12 cellular contexts compared by ENCODE assay signal in the genomic region with DNA sequence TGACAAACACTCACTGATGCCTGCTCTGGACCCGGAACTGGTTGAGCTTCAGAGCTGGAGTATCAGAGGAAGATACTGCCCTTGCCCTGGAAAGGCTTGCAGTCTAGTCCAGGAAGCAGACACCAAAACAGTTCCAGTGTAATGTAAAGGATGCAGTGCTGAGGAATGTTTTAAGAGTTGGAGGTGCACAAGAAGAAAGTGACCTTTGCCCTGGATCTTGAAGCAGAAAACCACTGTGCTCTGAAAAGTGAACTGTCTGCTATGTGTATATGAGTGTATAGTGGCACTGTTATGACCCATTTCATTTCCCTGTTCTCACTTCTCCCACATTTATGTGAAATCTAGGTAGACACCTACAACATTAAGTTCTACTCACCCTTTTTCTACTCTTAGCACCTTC. TPM values are rescaled to one million over a fixed set of nuclear protein-coding genes. Genes with fewer than 3 reads are reported as not detected.
A peak's percentile ranks its signal among the peaks of the same experiment; 100 is the strongest.
DNase-seq lines count a peak whose midpoint lies in the region; ATAC-seq and TF ChIP-seq lines count a peak whose summit lies in the region.
"Had no signal": no experiment of that assay in that cellular context is flagged by ENCODE, and none has a peak within 500 bp of the region (broad histone marks: within the 10 kb centered on the region; RNA-seq: fewer than 3 reads in every experiment).

No MANE protein-coding gene starts in this region.

- H3K9me3 ChIP-seq in T-helper 17 cell (ENCODE audit: control insufficient read depth, low read length, poor library complexity, severe bottlenecking) (no peaks in the 10 kb centered on the region), thyroid gland (no peaks in the 10 kb centered on the region)
- H3K9me3 ChIP-seq: adrenal gland, gastroesophageal sphincter, SJCRH30 had no signal

- no peak overlapping the region for H3K27ac Mint-ChIP-seq in activated naive CD4-positive, alpha-beta T cell treated with anti-CD3 and anti-CD28 coated beads, Interleukin-2, amount 10 ng/mL, durations not matched to agents 7 days and 5 days
- H3K27ac Mint-ChIP-seq in T-helper 17 cell (peak overlapping the region; percentile 69), immature natural killer cell (peak overlapping the region in 5 of 6 donors; percentile 15 to 89 (median 28))
- peak overlapping the region; percentile 41 for H3K27ac Mint-ChIP-seq in stimulated activated memory B cell treated with anti-CD40 and anti-IgM and Interleukin-4, amounts not matched to agents 10 μg/mL and 1 μg/mL and 100 μg/mL, for 72 hours

- no peak overlapping the region for H3K4me3 ChIP-seq in thyroid gland (replicated peaks in 1 of 3)
- H3K4me3 ChIP-seq: adrenal gland, gastroesophageal sphincter, SJCRH30 had no signal

- no peaks in the 10 kb centered on the region for H3K36me3 ChIP-seq in thyroid gland

- no peak overlapping the region for H3K27ac ChIP-seq in thyroid gland
- H3K27ac ChIP-seq: SJCRH30 had no signal

- peaks cover 44% of the 10 kb centered on the region for H3K4me1 Mint-ChIP-seq in activated naive CD4-positive, alpha-beta T cell treated with anti-CD3 and anti-CD28 coated beads, Interleukin-2, amount 10 ng/mL, durations not matched to agents 7 days and 5 days
- peaks cover 39% of the 10 kb centered on the region for H3K4me1 Mint-ChIP-seq in T-helper 17 cell
- H3K4me1 Mint-ChIP-seq in immature natural killer cell = peaks cover 35 to 55% of the 10 kb centered on the region in 2 donors
- H3K4me1 Mint-ChIP-seq in stimulated activated memory B cell treated with anti-CD40 and anti-IgM and Interleukin-4, amounts not matched to agents 10 μg/mL and 1 μg/mL and 100 μg/mL, for 72 hours = peaks cover 42% of the 10 kb centered on the region

- intact Hi-C loops in thyroid gland (cut with DNase I) = no loop called here

- no peak for DNase-seq in activated naive CD4-positive, alpha-beta T cell treated with anti-CD3 and anti-CD28 coated beads, Interleukin-2, amount 10 ng/mL, durations not matched to agents 7 days and 5 days
- no peak for DNase-seq in activated naive CD4-positive, alpha-beta T cell treated with anti-CD3 and anti-CD28 coated beads, Interleukin-2, amount 50 U/mL, for 16 hours
- no peak for DNase-seq in T-helper 17 cell
- DNase-seq in immature natural killer cell = no peak
- no peak for DNase-seq in thyroid gland
- no peak for DNase-seq in effector CD8-positive, alpha-beta T cell (lab: John Stamatoyannopoulos, UW)
- DNase-seq: adrenal gland, MV-4-11, SJCRH30 had no signal

- no peak for TF ChIP-seq POLR2A in thyroid gland (IDR thresholded peaks at IDR 0.05)

- peak overlapping the region; percentile 29 for H3K4me3 Mint-ChIP-seq in activated naive CD4-positive, alpha-beta T cell treated with anti-CD3 and anti-CD28 coated beads, Interleukin-2, amount 10 ng/mL, durations not matched to agents 7 days and 5 days
- H3K4me3 Mint-ChIP-seq in T-helper 17 cell = no peak overlapping the region
- H3K4me3 Mint-ChIP-seq in immature natural killer cell = peak overlapping the region in 4 of 5 donors; percentile 44 to 59 (median 50)
- no peak overlapping the region for H3K4me3 Mint-ChIP-seq in stimulated activated memory B cell treated with anti-CD40 and anti-IgM and Interleukin-4, amounts not matched to agents 10 μg/mL and 1 μg/mL and 100 μg/mL, for 72 hours

- ATAC-seq in T-helper 17 cell (no peak), HG03025 (IDR thresholded peaks at IDR 0.05; ENCODE audit: low FRiP score, unreplicated experiment) (no peak)
- ATAC-seq in stimulated activated memory B cell treated with anti-CD40 and anti-IgM and Interleukin-4, amounts not matched to agents 10 μg/mL and 1 μg/mL and 100 μg/mL, for 72 hours = no peak
- ATAC-seq: gastroesophageal sphincter had no signal

- peaks cover 24% of the 10 kb centered on the region for H3K36me3 Mint-ChIP-seq in activated naive CD4-positive, alpha-beta T cell treated with anti-CD3 and anti-CD28 coated beads, Interleukin-2, amount 10 ng/mL, durations not matched to agents 7 days and 5 days
- H3K36me3 Mint-ChIP-seq in T-helper 17 cell (ENCODE audit: low read depth) = peaks cover 2% of the 10 kb centered on the region
- H3K36me3 Mint-ChIP-seq in immature natural killer cell = peaks cover 8 to 10% (median 8%) of the 10 kb centered on the region in 3 donors
- peaks cover 20% of the 10 kb centered on the region for H3K36me3 Mint-ChIP-seq in stimulated activated memory B cell treated with anti-CD40 and anti-IgM and Interleukin-4, amounts not matched to agents 10 μg/mL and 1 μg/mL and 100 μg/mL, for 72 hours

- H3K4me1 ChIP-seq in thyroid gland = peaks cover 15 to 17% of the 10 kb centered on the region in 2 donors
- H3K4me1 ChIP-seq: SJCRH30 had no signal

- no peaks in the 10 kb centered on the region for H3K27me3 Mint-ChIP-seq in activated naive CD4-positive, alpha-beta T cell treated with anti-CD3 and anti-CD28 coated beads, Interleukin-2, amount 10 ng/mL, durations not matched to agents 7 days and 5 days
- H3K27me3 Mint-ChIP-seq in T-helper 17 cell (no peaks in the 10 kb centered on the region), immature natural killer cell (ENCODE audit: low read depth in 3 of 3) (peaks cover 3 to 8% (median 7%) of the 10 kb centered on the region in 3 donors)
- H3K27me3 Mint-ChIP-seq in stimulated activated memory B cell treated with anti-CD40 and anti-IgM and Interleukin-4, amounts not matched to agents 10 μg/mL and 1 μg/mL and 100 μg/mL, for 72 hours = no peaks in the 10 kb centered on the region

- no peaks in the 10 kb centered on the region for H3K27me3 ChIP-seq in thyroid gland
- H3K27me3 ChIP-seq: adrenal gland, gastroesophageal sphincter, SJCRH30 had no signal

- WGBS in thyroid gland, 2 donors = 96 to 100% methylated on average over 1 of the region's 1 CpG

- no peak for TF ChIP-seq CTCF in thyroid gland (IDR thresholded peaks at IDR 0.05)

- H3K9me3 Mint-ChIP-seq in activated naive CD4-positive, alpha-beta T cell treated with anti-CD3 and anti-CD28 coated beads, Interleukin-2, amount 10 ng/mL, durations not matched to agents 7 days and 5 days = no peaks in the 10 kb centered on the region
- H3K9me3 Mint-ChIP-seq in immature natural killer cell = no peaks in the 10 kb centered on the region
- H3K9me3 Mint-ChIP-seq in stimulated activated memory B cell treated with anti-CD40 and anti-IgM and Interleukin-4, amounts not matched to agents 10 μg/mL and 1 μg/mL and 100 μg/mL, for 72 hours = no peaks in the 10 kb centered on the region

- CTCF ChIA-PET in activated naive CD4-positive, alpha-beta T cell treated with anti-CD3 and anti-CD28 coated beads, Interleukin-2, amount 10 ng/mL, durations not matched to agents 7 days and 5 days (lab: Charles Lee) = no interaction called here

RNA-seq across cellular contexts. Expression of a gene that starts 2.1 kb away (rescaled TPM):
- 10 to 100 TPM; 14.9 to 18.4 TPM for total RNA-seq in T-helper 17 cell
- polyA plus RNA-seq in immature natural killer cell = 10 to 100 TPM in 2 of 3 donors, 1 to 10 TPM in 1; 8.8 to 21.5 (median 10.6) TPM
- 10 to 100 TPM; 23.6 to 34.8 (median 26.2) TPM for total RNA-seq in thyroid gland

RNA-seq across cellular contexts. Expression of a gene that starts 18.0 kb away (rescaled TPM):
- total RNA-seq in T-helper 17 cell (10 to 100 TPM; 57.6 to 65.3 TPM), thyroid gland (10 to 100 TPM; 30.0 to 34.3 (median 32.4) TPM)
- 10 to 100 TPM; 12.8 to 21.5 (median 14.9) TPM for polyA plus RNA-seq in immature natural killer cell

Comparison
In these comparisons a context has a peak if more than half of its experiments do, and no peak if none do; other contexts are left out.
1. H3K4me3 Mint-ChIP-seq: peak in activated naive CD4-positive, alpha-beta T cell treated with anti-CD3 and anti-CD28 coated beads, Interleukin-2, amount 10 ng/mL, durations not matched to agents 7 days and 5 days (single experiment) and immature natural killer cell (4 of 5); none in T-helper 17 cell (single experiment) and stimulated activated memory B cell treated with anti-CD40 and anti-IgM and Interleukin-4, amounts not matched to agents 10 μg/mL and 1 μg/mL and 100 μg/mL, for 72 hours (single experiment).